In genomic region chr20:10509411-10509810, GRCh38 we compare ENCODE assay signal across 1 cellular context.
TF ChIP-seq lines count a peak whose summit lies in the region.

No MANE protein-coding gene starts in this region.

TF ChIP-seq in HCT116, 20 proteins besides CTCF, POLR2A, EP300 and RAD21 (continued from another document):
- TF ChIP-seq, protein P1, sequence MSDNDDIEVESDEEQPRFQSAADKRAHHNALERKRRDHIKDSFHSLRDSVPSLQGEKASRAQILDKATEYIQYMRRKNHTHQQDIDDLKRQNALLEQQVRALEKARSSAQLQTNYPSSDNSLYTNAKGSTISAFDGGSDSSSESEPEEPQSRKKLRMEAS (IDR thresholded peaks at IDR 0.05), result no peak
- TF ChIP-seq TCF7L2 (IDR thresholded peaks at IDR 0.05; ENCODE audit: borderline replicate concordance, extremely low read depth, insufficient read depth, insufficient read length) (no peak), CEBPB (IDR thresholded peaks at IDR 0.05; ENCODE audit: low read depth) (no peak), EZH2phosphoT487 (IDR thresholded peaks at IDR 0.05; ENCODE audit: borderline replicate concordance) (no peak), SP1 (IDR thresholded peaks at IDR 0.05; ENCODE audit: low read depth) (no peak), ZNF274 (IDR thresholded peaks at IDR 0.05; ENCODE audit: low read depth, low read length) (no peak)
